In genomic region chr9:81395301-81396054, GRCh38 we compare ENCODE assay signal across 16 cellular contexts.
DNase-seq lines count a peak whose midpoint lies in the region; ATAC-seq, FAIRE-seq and TF ChIP-seq lines count a peak whose summit lies in the region.
"Had no signal": no experiment of that assay in that cellular context is flagged by ENCODE, and none has a peak within 500 bp of the region (broad histone marks: within the 10 kb centered on the region; RNA-seq: fewer than 3 reads in every experiment).

No MANE protein-coding gene starts in this region.

- peak in 6 of 8 donors; percentile 15 to 72 (median 50) for ATAC-seq in heart right ventricle
- no peak for ATAC-seq in T-helper 17 cell
- ATAC-seq: left lung; naive thymus-derived CD4-positive, alpha-beta T cell had no signal

- FAIRE-seq in H54 (lab: Jason Lieb, UNC): no peak

- no peak overlapping the region for H3K4me3 ChIP-seq in heart right ventricle
- H3K4me3 ChIP-seq in prostate gland: no peak overlapping the region
- H3K4me3 ChIP-seq: left lung, suprapubic skin had no signal

- no peaks in the 10 kb centered on the region for H3K9me3 ChIP-seq in heart right ventricle
- no peaks in the 10 kb centered on the region for H3K9me3 ChIP-seq in prostate gland
- H3K9me3 ChIP-seq in T-helper 17 cell (ENCODE audit: control insufficient read depth, low read length, poor library complexity, severe bottlenecking): no peaks in the 10 kb centered on the region
- H3K9me3 ChIP-seq: left lung, suprapubic skin had no signal

- peak overlapping the region in 4 of 10 donors; percentile 26 to 53 (median 32) for H3K27ac ChIP-seq in heart right ventricle
- peak overlapping the region; percentile 57 to 70 for H3K27ac ChIP-seq in prostate gland
- H3K27ac ChIP-seq: left lung, RWPE1 had no signal

- H3K4me1 ChIP-seq in heart right ventricle: peaks cover 0 to 36% (median 19%) of the 10 kb centered on the region in 9 donors
- no peaks in the 10 kb centered on the region for H3K4me1 ChIP-seq in prostate gland (replicated peaks)
- H3K4me1 ChIP-seq: left lung had no signal

- H3K27ac Mint-ChIP-seq in Calu3 (ENCODE audit: unreplicated experiment) (peak overlapping the region; percentile 17), T-helper 17 cell (no peak overlapping the region)
- H3K27ac Mint-ChIP-seq: activated naive CD4-positive, alpha-beta T cell treated with anti-CD3 and anti-CD28 coated beads, Interleukin-2, amount 50 U/mL, for 24 hours; H9; naive thymus-derived CD4-positive, alpha-beta T cell had no signal

- 66 to 69% methylated on average over 5 of the region's 5 CpGs for WGBS in heart right ventricle, 2 donors
- WGBS in prostate gland: 46% methylated on average over 5 of the region's 5 CpGs

- H3K27me3 ChIP-seq in heart right ventricle (no peaks in the 10 kb centered on the region), prostate gland (replicated peaks; ENCODE audit: insufficient read depth) (no peaks in the 10 kb centered on the region)
- H3K27me3 ChIP-seq: left lung, suprapubic skin had no signal

- H3K27me3 Mint-ChIP-seq in Calu3 (ENCODE audit: unreplicated experiment): no peaks in the 10 kb centered on the region
- no peaks in the 10 kb centered on the region for H3K27me3 Mint-ChIP-seq in T-helper 17 cell

- no peak for TF ChIP-seq POLR2A in prostate gland (IDR thresholded peaks at IDR 0.05)
- TF ChIP-seq POLR2A in H54 (IDR thresholded peaks at IDR 0.05; ENCODE audit: low read depth, low read length): no peak

- no peaks in the 10 kb centered on the region for H3K36me3 Mint-ChIP-seq in Calu3 (ENCODE audit: insufficient read depth, unreplicated experiment)
- H3K36me3 Mint-ChIP-seq in T-helper 17 cell (ENCODE audit: low read depth): no peaks in the 10 kb centered on the region
- H3K36me3 Mint-ChIP-seq: activated naive CD4-positive, alpha-beta T cell treated with anti-CD3 and anti-CD28 coated beads, Interleukin-2, amount 50 U/mL, for 24 hours; naive thymus-derived CD4-positive, alpha-beta T cell had no signal

- intact Hi-C loops in Calu3 (cut with micrococcal nuclease; ENCODE audit: unreplicated experiment) (loop anchor here (10.0 kb wide), 1 partner anchor 189 kb away; no protein-coding TSS in a partner anchor), heart right ventricle (cut with DNase I) (no loop called here), prostate gland (cut with DNase I) (loop anchor here (10.0 kb wide), 3 partner anchors 99 to 791 kb away; no protein-coding TSS in a partner anchor)

- no peak for TF ChIP-seq CTCF in Calu3 (IDR thresholded peaks at IDR 0.05; ENCODE audit: unreplicated experiment)
- TF ChIP-seq CTCF in heart right ventricle (IDR thresholded peaks at IDR 0.05): no peak
- no peak for TF ChIP-seq CTCF in prostate gland (IDR thresholded peaks at IDR 0.05)

- H3K9me3 Mint-ChIP-seq in Calu3 (ENCODE audit: low read depth, unreplicated experiment): peaks cover 2% of the 10 kb centered on the region
- H3K9me3 Mint-ChIP-seq: H9 had no signal

- BruUV-seq in Calu3 (replicated peaks; lab: Mats Ljungman, UMichigan): no TSS peak

- H3K4me3 Mint-ChIP-seq in Calu3 (ENCODE audit: low read depth, unreplicated experiment) (no peak overlapping the region), T-helper 17 cell (no peak overlapping the region)
- H3K4me3 Mint-ChIP-seq: activated naive CD4-positive, alpha-beta T cell treated with anti-CD3 and anti-CD28 coated beads, Interleukin-2, amount 50 U/mL, for 24 hours; H9; naive thymus-derived CD4-positive, alpha-beta T cell had no signal

- H3K4me1 Mint-ChIP-seq in Calu3 (ENCODE audit: low read depth, unreplicated experiment): peaks cover 10% of the 10 kb centered on the region
- no peaks in the 10 kb centered on the region for H3K4me1 Mint-ChIP-seq in T-helper 17 cell
- H3K4me1 Mint-ChIP-seq: activated naive CD4-positive, alpha-beta T cell treated with anti-CD3 and anti-CD28 coated beads, Interleukin-2, amount 50 U/mL, for 24 hours; naive thymus-derived CD4-positive, alpha-beta T cell had no signal

- CTCF ChIA-PET in Calu3 (lab: Charles Lee): no interaction called here

- DNase-seq in Calu3: no peak
- DNase-seq in NCI-H1092 treated with DMSO at 0.1 percent for 48 hours (lab: John Stamatoyannopoulos, UW): peak; percentile 69
- DNase-seq in heart right ventricle: no peak
- no peak for DNase-seq in prostate gland (ENCODE audit: low spot score)
- DNase-seq in activated effector memory CD4-positive, alpha-beta T cell treated with anti-CD3 and anti-CD28 coated beads, Interleukin-2, amount 50 U/mL, for 16 hours: no peak
- no peak for DNase-seq in H54 (ENCODE audit: insufficient read length, low spot score)
- DNase-seq in T-helper 17 cell: no peak
- DNase-seq: activated CD4-positive, alpha-beta T cell treated with anti-CD3 and anti-CD28 coated beads for 4 hours; GF-D8; H9; left lung; naive thymus-derived CD4-positive, alpha-beta T cell; stimulated activated CD4-positive, alpha-beta T cell treated with anti-CD3 and anti-CD28 coated beads, Interleukin-2, amount 100 ng/mL, for 24 hours had no signal

- H3K36me3 ChIP-seq in heart right ventricle: no peaks in the 10 kb centered on the region
- no peaks in the 10 kb centered on the region for H3K36me3 ChIP-seq in prostate gland
- H3K36me3 ChIP-seq: left lung, suprapubic skin had no signal

Comparison
In these comparisons a context has a peak if more than half of its experiments do, and no peak if none do; other contexts are left out.
1. intact Hi-C loops: an anchor here in Calu3 (10.0 kb wide) and prostate gland (10.0 kb wide); none called in heart right ventricle.